In genomic region chr22:21014202-21015050, GRCh38 we compare ENCODE assay signal across 8 cellular contexts. TPM values are rescaled to one million over a fixed set of nuclear protein-coding genes. Genes with fewer than 3 reads are reported as not detected.
DNase-seq lines count a peak whose midpoint lies in the region; ATAC-seq lines count a peak whose summit lies in the region.

No MANE protein-coding gene starts in this region.

- ATAC-seq in GM18868 (IDR thresholded peaks at IDR 0.05; ENCODE audit: unreplicated experiment) (peak; percentile 82), HG03280 (IDR thresholded peaks at IDR 0.05; ENCODE audit: unreplicated experiment) (peak; percentile 80), left colon (peak; percentile 83)

- peak overlapping the region; percentile 75 for H3K27ac ChIP-seq in cingulate gyrus (ENCODE audit: low read depth, low read length)

- peak; percentile 74 for DNase-seq in A172 (ENCODE audit: low spot score)
- DNase-seq in NCI-H446 (lab: John Stamatoyannopoulos, UW), result peak; percentile 99
- peak; percentile 90 for DNase-seq in activated CD4-positive, alpha-beta T cell treated with anti-CD3 and anti-CD28 coated beads for 48 hours
- DNase-seq in left colon, result peak; percentile 85 to 87
- peak; percentile 64 to 86 (median 77) for DNase-seq in stimulated activated CD4-positive, alpha-beta T cell treated with anti-CD3 and anti-CD28 coated beads, Interleukin-1b, Interleukin-23, amount 100 ng/mL, for 24 hours (ENCODE audit: low read depth in 4 of 4, low spot score in 1 of 4)

- intact Hi-C loops in left colon (cut with DNase I, micrococcal nuclease), result no loop called here

RNA-seq across cellular contexts. Expression of gene P2RX6, which starts 0.5 kb away (rescaled TPM):
- total RNA-seq in A172 (2014; rRNA removed; shearing (Covaris generic)), result 2.8 and 3.5 TPM in 2 replicates
- total RNA-seq in left colon, result 1 to 10 TPM in 1 of 2 donors, under 1 TPM in 1; 0.73 to 1.5 TPM

RNA-seq across cellular contexts. Expression of gene THAP7, which starts 12.5 kb away (rescaled TPM):
- total RNA-seq in A172 (2014; rRNA removed; shearing (Covaris generic)), result 46.9 and 49.0 TPM in 2 replicates
- total RNA-seq in left colon, result 10 to 100 TPM; 18.1 to 20.0 TPM

RNA-seq across cellular contexts. Expression of gene SLC7A4, which starts 17.9 kb away (rescaled TPM):
- total RNA-seq in A172 (2014; rRNA removed; shearing (Covaris generic)), result not detected in 2 replicates
- 1 to 10 TPM; 4.0 to 4.9 TPM for total RNA-seq in left colon

RNA-seq across cellular contexts. Expression of gene LRRC74B, which starts 31.3 kb away (rescaled TPM):
- total RNA-seq in A172 (2014; rRNA removed; shearing (Covaris generic)), result 0.77 TPM in 1 of 2 replicates, not detected in the other
- total RNA-seq in left colon, result under 1 TPM in 1 of 2 donors, not detected in 1; 0.18 TPM

RNA-seq across cellular contexts. Expression of gene LZTR1, which starts 32.3 kb away (rescaled TPM):
- total RNA-seq in A172 (2014; rRNA removed; shearing (Covaris generic)), result 18.9 and 21.9 TPM in 2 replicates
- total RNA-seq in left colon, result 10 to 100 TPM; 49.9 to 50.4 TPM

Comparison
In these comparisons a context has a peak if more than half of its experiments do, and no peak if none do; other contexts are left out.
1. Peak in every context shown above with its lines: DNase-seq, ATAC-seq and H3K27ac ChIP-seq.